12 cellular contexts compared by ENCODE assay signal in genomic region chr2:212843409-212844199, GRCh38.
DNase-seq lines count a peak whose midpoint lies in the region; ATAC-seq and TF ChIP-seq lines count a peak whose summit lies in the region.
"Had no signal": no experiment of that assay in that cellular context is flagged by ENCODE, and none has a peak within 500 bp of the region (broad histone marks: within the 10 kb centered on the region; RNA-seq: fewer than 3 reads in every experiment).

No MANE protein-coding gene starts in this region.

- no peaks in the 10 kb centered on the region for H3K36me3 Mint-ChIP-seq in activated CD8-positive, alpha-beta T cell treated with anti-CD3 and anti-CD28 coated beads for 36 hours (ENCODE audit: low read depth)
- H3K36me3 Mint-ChIP-seq in activated CD8-positive, alpha-beta T cell treated with anti-CD3 and anti-CD28 coated beads, Interleukin-2, amount 10 ng/mL, durations not matched to agents 7 days and 5 days (ENCODE audit: low read depth), result no peaks in the 10 kb centered on the region
- H3K36me3 Mint-ChIP-seq: neural progenitor cell had no signal

- DNase-seq in activated CD8-positive, alpha-beta T cell treated with anti-CD3 and anti-CD28 coated beads for 36 hours, result no peak
- DNase-seq in activated CD8-positive, alpha-beta T cell treated with anti-CD3 and anti-CD28 coated beads, Interleukin-2, amount 10 ng/mL, durations not matched to agents 7 days and 5 days, result no peak
- DNase-seq in LHCN-M2 (ENCODE audit: low read depth), result peak; percentile 88
- DNase-seq in choroid plexus epithelial cell (ENCODE audit: low read depth), result peak; percentile 63
- DNase-seq in pulmonary artery endothelial cell (ENCODE audit: low read depth, low spot score), result peak; percentile 78
- no peak for DNase-seq in NOMO-1 treated with DMSO at 0.1 percent for 48 hours (lab: John Stamatoyannopoulos, UW; ENCODE audit: unreplicated experiment)
- DNase-seq in anterior cingulate cortex (lab: John Stamatoyannopoulos, UW), result no peak
- DNase-seq: ACHN; activated CD8-positive, alpha-beta memory T cell treated with anti-CD3 and anti-CD28 coated beads for 24 hours; NCI-H1436 treated with DMSO at 0.1 percent for 48 hours had no signal

- H3K4me3 Mint-ChIP-seq in activated CD8-positive, alpha-beta T cell treated with anti-CD3 and anti-CD28 coated beads for 36 hours, result no peak overlapping the region
- no peak overlapping the region for H3K4me3 Mint-ChIP-seq in activated CD8-positive, alpha-beta T cell treated with anti-CD3 and anti-CD28 coated beads, Interleukin-2, amount 10 ng/mL, durations not matched to agents 7 days and 5 days
- H3K4me3 Mint-ChIP-seq: neural progenitor cell had no signal

- peak; percentile 27 for ATAC-seq in activated CD8-positive, alpha-beta T cell treated with anti-CD3 and anti-CD28 coated beads for 36 hours
- ATAC-seq in activated CD8-positive, alpha-beta T cell treated with anti-CD3 and anti-CD28 coated beads, Interleukin-2, amount 10 ng/mL, durations not matched to agents 7 days and 5 days, result no peak
- ATAC-seq in HG02973 (IDR thresholded peaks at IDR 0.05; ENCODE audit: unreplicated experiment), result no peak

- peaks cover 4% of the 10 kb centered on the region for H3K27me3 Mint-ChIP-seq in activated CD8-positive, alpha-beta T cell treated with anti-CD3 and anti-CD28 coated beads for 36 hours
- peaks cover 9% of the 10 kb centered on the region for H3K27me3 Mint-ChIP-seq in activated CD8-positive, alpha-beta T cell treated with anti-CD3 and anti-CD28 coated beads, Interleukin-2, amount 10 ng/mL, durations not matched to agents 7 days and 5 days (ENCODE audit: low read depth)

- CTCF ChIA-PET in activated CD8-positive, alpha-beta T cell treated with anti-CD3 and anti-CD28 coated beads for 36 hours (lab: Charles Lee), result interaction anchor here (1.0 kb wide), 1 partner anchor 310 kb away, joined by 3 read pairs; no protein-coding TSS in a partner anchor
- CTCF ChIA-PET in activated CD8-positive, alpha-beta T cell treated with anti-CD3 and anti-CD28 coated beads, Interleukin-2, amount 10 ng/mL, durations not matched to agents 7 days and 5 days (lab: Charles Lee), result no interaction called here

- POLR2A ChIA-PET in activated CD8-positive, alpha-beta T cell treated with anti-CD3 and anti-CD28 coated beads for 36 hours (lab: Charles Lee), result no interaction called here
- POLR2A ChIA-PET in activated CD8-positive, alpha-beta T cell treated with anti-CD3 and anti-CD28 coated beads, Interleukin-2, amount 10 ng/mL, durations not matched to agents 7 days and 5 days (lab: Charles Lee), result no interaction called here

- H3K9me3 Mint-ChIP-seq in activated CD8-positive, alpha-beta T cell treated with anti-CD3 and anti-CD28 coated beads for 36 hours, result no peaks in the 10 kb centered on the region
- H3K9me3 Mint-ChIP-seq in activated CD8-positive, alpha-beta T cell treated with anti-CD3 and anti-CD28 coated beads, Interleukin-2, amount 10 ng/mL, durations not matched to agents 7 days and 5 days (ENCODE audit: insufficient read depth), result peaks cover 8% of the 10 kb centered on the region
- H3K9me3 Mint-ChIP-seq: neural progenitor cell had no signal

- H3K4me3 ChIP-seq in choroid plexus epithelial cell (ENCODE audit: low read depth, low read length), result no peak overlapping the region
- H3K4me3 ChIP-seq: neural progenitor cell had no signal

- H3K27ac Mint-ChIP-seq in activated CD8-positive, alpha-beta T cell treated with anti-CD3 and anti-CD28 coated beads for 36 hours, result no peak overlapping the region
- H3K27ac Mint-ChIP-seq in activated CD8-positive, alpha-beta T cell treated with anti-CD3 and anti-CD28 coated beads, Interleukin-2, amount 10 ng/mL, durations not matched to agents 7 days and 5 days, result no peak overlapping the region
- H3K27ac Mint-ChIP-seq: neural progenitor cell had no signal

- H3K4me1 Mint-ChIP-seq in activated CD8-positive, alpha-beta T cell treated with anti-CD3 and anti-CD28 coated beads for 36 hours (ENCODE audit: low read depth), result peaks cover 7% of the 10 kb centered on the region
- peaks cover 11% of the 10 kb centered on the region for H3K4me1 Mint-ChIP-seq in activated CD8-positive, alpha-beta T cell treated with anti-CD3 and anti-CD28 coated beads, Interleukin-2, amount 10 ng/mL, durations not matched to agents 7 days and 5 days (ENCODE audit: low read depth)
- H3K4me1 Mint-ChIP-seq: neural progenitor cell had no signal

- TF ChIP-seq CTCF in activated CD8-positive, alpha-beta T cell treated with anti-CD3 and anti-CD28 coated beads for 36 hours (IDR thresholded peaks at IDR 0.05), result no peak
- no peak for TF ChIP-seq CTCF in choroid plexus epithelial cell (conservative IDR thresholded peaks at IDR 0.05; ENCODE audit: low read depth, low read length)

- intact Hi-C loops in activated CD8-positive, alpha-beta T cell treated with anti-CD3 and anti-CD28 coated beads for 36 hours (cut with micrococcal nuclease), result no loop called here

Comparison
In these comparisons a context has a peak if more than half of its experiments do, and no peak if none do; other contexts are left out.
1. DNase-seq: peak in LHCN-M2 (single experiment), choroid plexus epithelial cell (single experiment) and pulmonary artery endothelial cell (single experiment); none in activated CD8-positive, alpha-beta T cell treated with anti-CD3 and anti-CD28 coated beads for 36 hours (single experiment), activated CD8-positive, alpha-beta T cell treated with anti-CD3 and anti-CD28 coated beads, Interleukin-2, amount 10 ng/mL, durations not matched to agents 7 days and 5 days (single experiment), NOMO-1 treated with DMSO at 0.1 percent for 48 hours (single experiment) and anterior cingulate cortex (0 of 58).